In the genomic region with DNA sequence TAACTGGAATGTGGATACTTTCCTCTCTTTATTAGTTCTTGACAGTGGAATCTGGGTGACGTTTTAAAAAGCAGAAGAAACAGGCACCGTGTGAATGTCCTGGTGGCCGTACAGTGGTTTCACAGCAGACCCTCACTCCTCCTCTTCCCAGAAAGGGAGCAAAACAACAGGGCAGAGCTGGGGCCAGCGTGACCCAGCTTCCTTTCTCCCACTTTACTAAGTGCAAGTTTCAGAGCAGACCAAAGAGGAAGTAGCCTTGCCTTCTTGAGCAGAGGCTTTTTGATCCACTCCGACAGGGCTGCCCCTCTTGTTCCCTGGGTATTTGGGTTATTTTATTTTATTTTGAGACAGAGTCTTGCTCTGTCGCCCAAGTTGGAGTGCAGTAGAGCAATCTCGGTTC, we compare ENCODE assay signal across 1 cellular context.
TF ChIP-seq lines count a peak whose summit lies in the region.

No MANE protein-coding gene starts in this region.

TF ChIP-seq in K562, 482 proteins besides CTCF, POLR2A, EP300 and RAD21:
- TF ChIP-seq, protein P1, sequence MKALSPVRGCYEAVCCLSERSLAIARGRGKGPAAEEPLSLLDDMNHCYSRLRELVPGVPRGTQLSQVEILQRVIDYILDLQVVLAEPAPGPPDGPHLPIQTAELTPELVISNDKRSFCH (CRISPR knock-in tag; IDR thresholded peaks at IDR 0.05), result no peak
- TF ChIP-seq, protein P1 (tag; IDR thresholded peaks at IDR 0.05), result no peak
- TF ChIP-seq, protein P2, sequence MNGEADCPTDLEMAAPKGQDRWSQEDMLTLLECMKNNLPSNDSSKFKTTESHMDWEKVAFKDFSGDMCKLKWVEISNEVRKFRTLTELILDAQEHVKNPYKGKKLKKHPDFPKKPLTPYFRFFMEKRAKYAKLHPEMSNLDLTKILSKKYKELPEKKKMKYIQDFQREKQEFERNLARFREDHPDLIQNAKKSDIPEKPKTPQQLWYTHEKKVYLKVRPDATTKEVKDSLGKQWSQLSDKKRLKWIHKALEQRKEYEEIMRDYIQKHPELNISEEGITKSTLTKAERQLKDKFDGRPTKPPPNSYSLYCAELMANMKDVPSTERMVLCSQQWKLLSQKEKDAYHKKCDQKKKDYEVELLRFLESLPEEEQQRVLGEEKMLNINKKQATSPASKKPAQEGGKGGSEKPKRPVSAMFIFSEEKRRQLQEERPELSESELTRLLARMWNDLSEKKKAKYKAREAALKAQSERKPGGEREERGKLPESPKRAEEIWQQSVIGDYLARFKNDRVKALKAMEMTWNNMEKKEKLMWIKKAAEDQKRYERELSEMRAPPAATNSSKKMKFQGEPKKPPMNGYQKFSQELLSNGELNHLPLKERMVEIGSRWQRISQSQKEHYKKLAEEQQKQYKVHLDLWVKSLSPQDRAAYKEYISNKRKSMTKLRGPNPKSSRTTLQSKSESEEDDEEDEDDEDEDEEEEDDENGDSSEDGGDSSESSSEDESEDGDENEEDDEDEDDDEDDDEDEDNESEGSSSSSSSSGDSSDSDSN (IDR thresholded peaks at IDR 0.05; ENCODE audit: borderline replicate concordance in 1 of 2, low read depth in 2 of 2, low read length in 2 of 2), result no peak
- TF ChIP-seq SPI1 (IDR thresholded peaks at IDR 0.05; ENCODE audit: borderline replicate concordance, low read depth, low read length), result peak; percentile 51
